ENCODE assay signal across 8 cellular contexts in the genomic region with DNA sequence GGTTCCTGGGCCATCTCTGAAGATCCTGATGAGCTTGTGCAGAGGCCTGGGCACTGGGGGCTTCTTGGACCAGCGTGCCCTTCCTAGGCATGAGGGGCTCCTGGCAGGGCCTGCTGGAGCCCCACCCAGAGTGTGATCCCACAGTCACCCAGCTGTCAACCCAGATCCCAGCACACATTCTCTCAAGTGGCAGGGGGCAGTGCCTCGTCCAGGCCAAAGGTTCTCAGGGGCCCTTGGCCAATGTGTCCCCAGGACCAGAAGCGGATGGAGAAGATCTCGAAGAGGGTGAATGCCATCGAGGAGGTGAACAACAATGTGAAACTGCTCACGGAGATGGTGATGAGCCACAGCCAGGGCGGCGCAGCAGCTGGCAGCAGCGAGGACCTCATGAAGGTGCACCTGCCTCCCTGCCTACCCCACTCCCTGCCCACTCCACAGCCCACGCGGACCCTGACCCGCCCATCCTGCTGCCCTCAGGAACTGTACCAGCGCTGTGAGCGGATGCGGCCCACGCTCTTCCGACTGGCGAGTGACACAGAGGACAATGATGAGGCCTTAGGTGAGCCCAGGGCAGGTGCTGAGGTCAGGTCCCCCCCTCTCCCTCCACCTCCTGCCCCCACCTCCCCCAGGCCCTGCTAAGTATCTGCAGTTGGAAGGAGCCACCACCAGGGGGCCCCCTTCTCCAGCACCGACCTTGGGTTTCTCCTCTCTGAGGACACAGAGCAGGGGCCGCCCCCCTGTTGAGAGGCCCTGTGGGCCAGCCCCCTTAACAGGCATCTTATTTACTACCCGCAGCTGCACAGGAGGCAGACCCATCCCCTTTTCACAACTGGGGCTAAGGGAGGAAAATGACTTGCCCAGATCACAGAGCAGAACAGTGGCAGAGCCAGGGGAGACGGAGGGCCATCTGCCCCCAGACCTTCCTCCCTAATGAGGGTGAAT. TPM values are rescaled to one million over a fixed set of nuclear protein-coding genes. Genes with fewer than 3 reads are reported as not detected.
DNase-seq lines count a peak whose midpoint lies in the region; ATAC-seq, FAIRE-seq and TF ChIP-seq lines count a peak whose summit lies in the region.

No MANE protein-coding gene starts in this region.

- H3K4me1 Mint-ChIP-seq in activated T-helper 1 cell treated with anti-CD3 and anti-CD28 coated beads, Interleukin-12 subunit alpha, Interleukin-12 subunit beta, Interleukin-2, Interleukin-4 antibody, amounts not matched to agents 30 ng/mL and 10 ng/mL and 1 ng/mL, durations not matched to agents 14 hours and 24 hours and 36 hours (ENCODE audit: low read depth) = peaks cover 37% of the 10 kb centered on the region

- H3K27me3 Mint-ChIP-seq in activated T-helper 1 cell treated with anti-CD3 and anti-CD28 coated beads, Interleukin-12 subunit alpha, Interleukin-12 subunit beta, Interleukin-2, Interleukin-4 antibody, amounts not matched to agents 30 ng/mL and 10 ng/mL and 1 ng/mL, durations not matched to agents 14 hours and 24 hours and 36 hours (ENCODE audit: insufficient read depth) = no peaks in the 10 kb centered on the region

- no peaks in the 10 kb centered on the region for H3K9me2 ChIP-seq in PC-9 (ENCODE audit: insufficient read depth)

- no TSS peak for BruUV-seq in PC-9 (replicated peaks; lab: Mats Ljungman, UMichigan)

- H3F3A ChIP-seq in PC-9 (ENCODE audit: insufficient read depth, low read depth) = peaks cover 29% of the 10 kb centered on the region

- no peak for ATAC-seq in HG03045 (IDR thresholded peaks at IDR 0.05; ENCODE audit: unreplicated experiment)

- FAIRE-seq in GM18507 (lab: Jason Lieb, UNC) = peak; percentile 64

- H2AFZ ChIP-seq in PC-9 = no peak overlapping the region
- no peak overlapping the region for H2AFZ ChIP-seq in fibroblast of lung (ENCODE audit: low read length)
- H2AFZ ChIP-seq in osteoblast (ENCODE audit: low read length) = no peak overlapping the region

- H3K79me2 ChIP-seq in PC-9 (ENCODE audit: low read depth) = no peaks in the 10 kb centered on the region
- no peaks in the 10 kb centered on the region for H3K79me2 ChIP-seq in fibroblast of lung (ENCODE audit: control insufficient read depth, insufficient read depth, low read length)
- no peaks in the 10 kb centered on the region for H3K79me2 ChIP-seq in osteoblast (ENCODE audit: insufficient read depth, low read length)

- H3K36me3 Mint-ChIP-seq in activated T-helper 1 cell treated with anti-CD3 and anti-CD28 coated beads, Interleukin-12 subunit alpha, Interleukin-12 subunit beta, Interleukin-2, Interleukin-4 antibody, amounts not matched to agents 30 ng/mL and 10 ng/mL and 1 ng/mL, durations not matched to agents 14 hours and 24 hours and 36 hours (ENCODE audit: low read depth) = peaks cover 9% of the 10 kb centered on the region

- peak overlapping the region; percentile 37 for H3K4me3 Mint-ChIP-seq in activated T-helper 1 cell treated with anti-CD3 and anti-CD28 coated beads, Interleukin-12 subunit alpha, Interleukin-12 subunit beta, Interleukin-2, Interleukin-4 antibody, amounts not matched to agents 30 ng/mL and 10 ng/mL and 1 ng/mL, durations not matched to agents 14 hours and 24 hours and 36 hours

- DNase-seq in AG08395 (ENCODE audit: low spot score) = peak; percentile 84
- DNase-seq in GM18507 (ENCODE audit: extremely low spot score, insufficient read length, low read depth) = no peak
- peak in 1 of 2 experiments; percentile 69 for DNase-seq in PC-9
- DNase-seq in activated T-helper 1 cell treated with anti-CD3 and anti-CD28 coated beads, Interleukin-12 subunit alpha, Interleukin-12 subunit beta, Interleukin-2, Interleukin-4 antibody, amounts not matched to agents 30 ng/mL and 10 ng/mL and 1 ng/mL, durations not matched to agents 14 hours and 24 hours and 36 hours (ENCODE audit: low spot score) = peak; percentile 58
- DNase-seq in fibroblast of lung (ENCODE audit: low read depth in 2 of 2) = peak in 1 of 2 donors; percentile 57
- DNase-seq in osteoblast (ENCODE audit: insufficient read length, low spot score, missing footprints) = peak; percentile 98
- peak; percentile 70 for DNase-seq in uterus

- POLR2A ChIA-PET in PC-9 (lab: Charles Lee; ENCODE audit: unreplicated experiment) = no interaction called here

- H3K27ac Mint-ChIP-seq in activated T-helper 1 cell treated with anti-CD3 and anti-CD28 coated beads, Interleukin-12 subunit alpha, Interleukin-12 subunit beta, Interleukin-2, Interleukin-4 antibody, amounts not matched to agents 30 ng/mL and 10 ng/mL and 1 ng/mL, durations not matched to agents 14 hours and 24 hours and 36 hours = peak overlapping the region; percentile 70

- H3K9me3 ChIP-seq in PC-9 (ENCODE audit: insufficient read depth, low read depth) (no peaks in the 10 kb centered on the region), fibroblast of lung (ENCODE audit: control insufficient read depth, insufficient read depth, low read depth, low read length) (no peaks in the 10 kb centered on the region), osteoblast (ENCODE audit: low read depth, low read length) (no peaks in the 10 kb centered on the region), uterus (no peaks in the 10 kb centered on the region)

- TF ChIP-seq CTCF in PC-9 (conservative IDR thresholded peaks at IDR 0.05) (peak; percentile 99), fibroblast of lung (conservative IDR thresholded peaks at IDR 0.05 in 1 of 2, IDR thresholded peaks at IDR 0.05 in 1 of 2; ENCODE audit: low read depth in 1 of 2, low read length in 2 of 2) (peak; percentile 63 to 67), osteoblast (IDR thresholded peaks at IDR 0.05; ENCODE audit: extremely low read depth, low read depth, low read length) (peak; percentile 61), uterus (IDR thresholded peaks at IDR 0.05) (peak; percentile 62 to 96 (median 80))

- H3K27me3 ChIP-seq in PC-9 (ENCODE audit: insufficient read depth, low read depth) (no peaks in the 10 kb centered on the region), fibroblast of lung (ENCODE audit: control insufficient read depth, insufficient read depth, low read length) (no peaks in the 10 kb centered on the region), osteoblast (ENCODE audit: insufficient read depth, low read length) (no peaks in the 10 kb centered on the region), uterus (no peaks in the 10 kb centered on the region)

- intact Hi-C loops in PC-9 (cut with micrococcal nuclease; ENCODE audit: unreplicated experiment) = loop anchor here (5.0 kb wide), 1 partner anchor 169 kb away; no protein-coding TSS in a partner anchor
- intact Hi-C loops in activated T-helper 1 cell treated with anti-CD3 and anti-CD28 coated beads, Interleukin-12 subunit alpha, Interleukin-12 subunit beta, Interleukin-2, Interleukin-4 antibody, amounts not matched to agents 30 ng/mL and 10 ng/mL and 1 ng/mL, durations not matched to agents 14 hours and 24 hours and 36 hours (cut with micrococcal nuclease) = loop anchor here (1.0 to 2.0 kb wide), 4 partner anchors 11 to 58 kb away; a partner anchor contains a TSS
- intact Hi-C loops in uterus (cut with DNase I; ENCODE audit: low total_unique reads) = no loop called here

- no peaks in the 10 kb centered on the region for H3K9me3 Mint-ChIP-seq in activated T-helper 1 cell treated with anti-CD3 and anti-CD28 coated beads, Interleukin-12 subunit alpha, Interleukin-12 subunit beta, Interleukin-2, Interleukin-4 antibody, amounts not matched to agents 30 ng/mL and 10 ng/mL and 1 ng/mL, durations not matched to agents 14 hours and 24 hours and 36 hours

- peaks cover 14% of the 10 kb centered on the region for H4K20me1 ChIP-seq in PC-9 (ENCODE audit: insufficient read depth)
- H4K20me1 ChIP-seq in fibroblast of lung (ENCODE audit: control insufficient read depth, extremely low read depth, insufficient read depth, low read length) = no peaks in the 10 kb centered on the region
- peaks cover 4% of the 10 kb centered on the region for H4K20me1 ChIP-seq in osteoblast (ENCODE audit: insufficient read depth, low read length)

- H3K9ac ChIP-seq in fibroblast of lung (ENCODE audit: insufficient read depth, low read length) = no peak overlapping the region

- peaks cover 39% of the 10 kb centered on the region for H3K36me3 ChIP-seq in PC-9 (ENCODE audit: low read depth)
- peaks cover 18% of the 10 kb centered on the region for H3K36me3 ChIP-seq in fibroblast of lung (ENCODE audit: control insufficient read depth, insufficient read depth, low read length)
- H3K36me3 ChIP-seq in osteoblast (ENCODE audit: insufficient read depth, low read length) = peaks cover 39% of the 10 kb centered on the region
- H3K36me3 ChIP-seq in uterus = no peaks in the 10 kb centered on the region

- H3K4me1 ChIP-seq in PC-9 (replicated peaks; ENCODE audit: insufficient read depth) (no peaks in the 10 kb centered on the region), fibroblast of lung (ENCODE audit: control insufficient read depth, extremely low read depth, insufficient read depth, low read length) (no peaks in the 10 kb centered on the region), osteoblast (ENCODE audit: insufficient read depth, low read length) (no peaks in the 10 kb centered on the region), uterus (peaks cover 7 to 8% of the 10 kb centered on the region in 2 donors)

- H3K4me3 ChIP-seq in PC-9 (no peak overlapping the region), fibroblast of lung (replicated peaks in 1 of 4; ENCODE audit: control extremely low read depth in 1 of 4, insufficient read depth in 1 of 4, low read depth in 3 of 4, low read length in 4 of 4) (no peak overlapping the region), osteoblast (ENCODE audit: insufficient read depth, low read length) (no peak overlapping the region), uterus (no peak overlapping the region)

- CTCF ChIA-PET in PC-9 (lab: Charles Lee) = interaction anchor here (0.6 kb wide), 1 partner anchor 136 kb away, joined by 4 read pairs; no protein-coding TSS in a partner anchor

- no peak overlapping the region for H3K4me2 ChIP-seq in PC-9
- H3K4me2 ChIP-seq in fibroblast of lung (ENCODE audit: extremely low read depth, insufficient read depth, low read length) = no peak overlapping the region
- no peak overlapping the region for H3K4me2 ChIP-seq in osteoblast (ENCODE audit: insufficient read depth, low read length)

- TF ChIP-seq POLR2A in uterus (IDR thresholded peaks at IDR 0.05) = no peak

- no peak overlapping the region for H3K27ac ChIP-seq in PC-9
- peak overlapping the region; percentile 19 for H3K27ac ChIP-seq in fibroblast of lung (ENCODE audit: insufficient read depth, low read length)
- no peak overlapping the region for H3K27ac ChIP-seq in osteoblast (ENCODE audit: low read depth, low read length)
- H3K27ac ChIP-seq in uterus = peak overlapping the region; percentile 30 to 87

RNA-seq across cellular contexts. Expression of a gene that starts 14.7 kb away (rescaled TPM):
- total RNA-seq in PC-9 (2021) (99.2 and 102 TPM in 2 replicates), fibroblast of lung (24.7 and 27.9 TPM in 2 replicates), osteoblast (36.2 and 38.6 TPM in 2 replicates), uterus (10 to 100 TPM; 16.7 to 78.0 (median 35.3) TPM)
- 70.8 and 78.9 TPM in 2 replicates for total RNA-seq in activated T-helper 1 cell treated with anti-CD3 and anti-CD28 coated beads, Interleukin-12 subunit alpha, Interleukin-12 subunit beta, Interleukin-2, Interleukin-4 antibody, amounts not matched to agents 30 ng/mL and 10 ng/mL and 1 ng/mL, durations not matched to agents 14 hours and 24 hours and 36 hours
- polyA plus RNA-seq in fibroblast of lung = 18.0 and 23.1 TPM in 2 replicates
- 17.3 and 21.9 TPM in 2 replicates for polyA plus RNA-seq in fibroblast of lung (2012)
- polyA minus RNA-seq in fibroblast of lung (ENCODE audit: low replicate concordance) = 17.6 and 35.7 TPM in 2 replicates

RNA-seq across cellular contexts. Expression of a gene that starts 16.1 kb away (rescaled TPM):
- total RNA-seq in PC-9 (2021) (52.1 and 60.5 TPM in 2 replicates), fibroblast of lung (3.1 and 6.2 TPM in 2 replicates), osteoblast (4.1 and 4.7 TPM in 2 replicates), uterus (10 to 100 TPM in 3 of 4 donors, 1 to 10 TPM in 1; 7.4 to 26.2 (median 14.2) TPM)
- 110 and 116 TPM in 2 replicates for total RNA-seq in activated T-helper 1 cell treated with anti-CD3 and anti-CD28 coated beads, Interleukin-12 subunit alpha, Interleukin-12 subunit beta, Interleukin-2, Interleukin-4 antibody, amounts not matched to agents 30 ng/mL and 10 ng/mL and 1 ng/mL, durations not matched to agents 14 hours and 24 hours and 36 hours
- 2.9 and 5.5 TPM in 2 replicates for polyA plus RNA-seq in fibroblast of lung
- 7.7 and 15.2 TPM in 2 replicates for polyA plus RNA-seq in fibroblast of lung (2012)
- 15.3 and 34.4 TPM in 2 replicates for polyA minus RNA-seq in fibroblast of lung (ENCODE audit: low replicate concordance)

RNA-seq across cellular contexts. Expression of a gene that starts 35.2 kb away (rescaled TPM):
- 10.9 and 13.5 TPM in 2 replicates for total RNA-seq in PC-9 (2021)
- total RNA-seq in activated T-helper 1 cell treated with anti-CD3 and anti-CD28 coated beads, Interleukin-12 subunit alpha, Interleukin-12 subunit beta, Interleukin-2, Interleukin-4 antibody, amounts not matched to agents 30 ng/mL and 10 ng/mL and 1 ng/mL, durations not matched to agents 14 hours and 24 hours and 36 hours = 47.0 and 50.4 TPM in 2 replicates
- total RNA-seq in fibroblast of lung = 4.0 and 5.1 TPM in 2 replicates
- 7.9 and 14.7 TPM in 2 replicates for polyA plus RNA-seq in fibroblast of lung
- polyA plus RNA-seq in fibroblast of lung (2012) = 6.9 and 16.5 TPM in 2 replicates
- 14.5 and 15.0 TPM in 2 replicates for polyA minus RNA-seq in fibroblast of lung (ENCODE audit: low replicate concordance)
- 5.0 and 5.8 TPM in 2 replicates for total RNA-seq in osteoblast
- 10 to 100 TPM in 1 of 4 donors, 1 to 10 TPM in 2, under 1 TPM in 1; 0.88 to 10.7 (median 3.7) TPM for total RNA-seq in uterus

RNA-seq across cellular contexts. Expression of a gene that starts 43.5 kb away (rescaled TPM):
- not detected in 2 replicates for total RNA-seq in PC-9 (2021)
- total RNA-seq in activated T-helper 1 cell treated with anti-CD3 and anti-CD28 coated beads, Interleukin-12 subunit alpha, Interleukin-12 subunit beta, Interleukin-2, Interleukin-4 antibody, amounts not matched to agents 30 ng/mL and 10 ng/mL and 1 ng/mL, durations not matched to agents 14 hours and 24 hours and 36 hours = not detected in 2 replicates
- total RNA-seq in fibroblast of lung = not detected in 2 replicates
- polyA plus RNA-seq in fibroblast of lung = 0.19 TPM in 1 of 2 replicates, not detected in the other
- not detected in 2 replicates for polyA plus RNA-seq in fibroblast of lung (2012)
- polyA minus RNA-seq in fibroblast of lung (ENCODE audit: low replicate concordance) = not detected in 2 replicates
- not detected in 2 replicates for total RNA-seq in osteoblast
- total RNA-seq in uterus = not detected

RNA-seq across cellular contexts. Expression of a gene that starts 52.1 kb away (rescaled TPM):
- total RNA-seq in PC-9 (2021) (734 and 791 TPM in 2 replicates), fibroblast of lung (6,362 and 11,230 TPM in 2 replicates), osteoblast (3,004 and 3,217 TPM in 2 replicates), uterus (1,000 to 10,000 TPM; 1,421 to 3,100 (median 2,146) TPM)
- total RNA-seq in activated T-helper 1 cell treated with anti-CD3 and anti-CD28 coated beads, Interleukin-12 subunit alpha, Interleukin-12 subunit beta, Interleukin-2, Interleukin-4 antibody, amounts not matched to agents 30 ng/mL and 10 ng/mL and 1 ng/mL, durations not matched to agents 14 hours and 24 hours and 36 hours = 245 and 254 TPM in 2 replicates
- 5,090 and 5,801 TPM in 2 replicates for polyA plus RNA-seq in fibroblast of lung
- 11,602 and 14,894 TPM in 2 replicates for polyA plus RNA-seq in fibroblast of lung (2012)
- polyA minus RNA-seq in fibroblast of lung (ENCODE audit: low replicate concordance) = 14,591 and 18,200 TPM in 2 replicates

Comparison
In these comparisons a context has a peak if more than half of its experiments do, and no peak if none do; other contexts are left out.
1. H3K27ac ChIP-seq: peak in fibroblast of lung (single experiment) and uterus (2 of 2); none in PC-9 (single experiment) and osteoblast (single experiment).
2. Peak in every context shown above with its lines, with median percentiles within 50 percentile points of each other: CTCF ChIP-seq.